In the genomic region with DNA sequence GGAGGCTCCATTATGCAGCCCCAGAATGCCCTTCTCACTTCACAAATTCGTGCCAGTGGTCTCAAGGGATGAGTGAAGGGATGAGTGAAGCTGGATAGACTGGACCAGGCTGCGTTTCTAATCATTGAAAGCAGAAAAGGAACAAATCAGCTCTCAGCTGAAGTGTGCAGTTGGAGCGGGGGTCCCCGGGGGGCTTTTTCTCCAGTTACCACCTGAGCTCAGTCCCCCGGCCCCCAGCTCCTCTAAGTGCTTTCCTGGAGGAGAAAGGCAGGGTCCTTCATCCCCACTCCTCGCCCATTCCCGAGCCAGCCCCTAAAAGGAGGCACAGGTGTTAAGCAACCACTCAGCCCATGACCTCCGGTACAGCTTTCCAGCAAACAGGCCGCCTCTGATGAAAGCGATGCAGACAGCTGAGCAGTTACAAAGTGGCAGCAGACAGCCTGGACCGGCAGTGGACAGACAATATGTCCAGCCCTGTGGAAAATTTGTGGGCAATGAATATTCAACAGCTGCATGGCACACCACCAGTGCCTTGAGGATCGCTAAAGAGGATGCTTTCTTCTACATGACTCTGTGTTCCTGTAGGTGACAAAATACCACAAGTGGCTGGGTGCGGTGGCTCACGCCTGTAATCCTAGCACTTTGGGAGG, we compare ENCODE assay signal across 1 cellular context.
TF ChIP-seq lines count a peak whose summit lies in the region.

No MANE protein-coding gene starts in this region.

TF ChIP-seq in H1, 55 proteins besides CTCF, POLR2A, EP300 and RAD21:
- TF ChIP-seq NANOG (IDR thresholded peaks at IDR 0.05; ENCODE audit: insufficient read depth, low read depth, low read length, poor library complexity, severe bottlenecking) = no peak
- TF ChIP-seq CEBPB (IDR thresholded peaks at IDR 0.05; ENCODE audit: low read depth, low read length) = no peak
- no peak for TF ChIP-seq POLR2AphosphoS5 (IDR thresholded peaks at IDR 0.05; ENCODE audit: low read depth, low read length)
- TF ChIP-seq SRF (IDR thresholded peaks at IDR 0.05; ENCODE audit: low read depth, low read length) = no peak
- TF ChIP-seq, protein P1, sequence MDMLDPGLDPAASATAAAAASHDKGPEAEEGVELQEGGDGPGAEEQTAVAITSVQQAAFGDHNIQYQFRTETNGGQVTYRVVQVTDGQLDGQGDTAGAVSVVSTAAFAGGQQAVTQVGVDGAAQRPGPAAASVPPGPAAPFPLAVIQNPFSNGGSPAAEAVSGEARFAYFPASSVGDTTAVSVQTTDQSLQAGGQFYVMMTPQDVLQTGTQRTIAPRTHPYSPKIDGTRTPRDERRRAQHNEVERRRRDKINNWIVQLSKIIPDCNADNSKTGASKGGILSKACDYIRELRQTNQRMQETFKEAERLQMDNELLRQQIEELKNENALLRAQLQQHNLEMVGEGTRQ (IDR thresholded peaks at IDR 0.05; ENCODE audit: low read length) = no peak
- TF ChIP-seq TEAD4 (IDR thresholded peaks at IDR 0.05; ENCODE audit: low read depth, low read length) = no peak
- no peak for TF ChIP-seq CREB1 (IDR thresholded peaks at IDR 0.05)
- TF ChIP-seq TCF12 (IDR thresholded peaks at IDR 0.05; ENCODE audit: low read depth, low read length) = no peak
- no peak for TF ChIP-seq TAF7 (optimal IDR thresholded peaks at IDR 0.05; ENCODE audit: borderline replicate concordance, low read depth, low read length)
- TF ChIP-seq JUN (IDR thresholded peaks at IDR 0.05; ENCODE audit: low read depth, low read length) = no peak
- TF ChIP-seq SP2 (IDR thresholded peaks at IDR 0.05; ENCODE audit: low read length) = no peak
- TF ChIP-seq CBX8 (IDR thresholded peaks at IDR 0.05; ENCODE audit: borderline replicate concordance, low read depth, low read length) = no peak
